In the genomic region with DNA sequence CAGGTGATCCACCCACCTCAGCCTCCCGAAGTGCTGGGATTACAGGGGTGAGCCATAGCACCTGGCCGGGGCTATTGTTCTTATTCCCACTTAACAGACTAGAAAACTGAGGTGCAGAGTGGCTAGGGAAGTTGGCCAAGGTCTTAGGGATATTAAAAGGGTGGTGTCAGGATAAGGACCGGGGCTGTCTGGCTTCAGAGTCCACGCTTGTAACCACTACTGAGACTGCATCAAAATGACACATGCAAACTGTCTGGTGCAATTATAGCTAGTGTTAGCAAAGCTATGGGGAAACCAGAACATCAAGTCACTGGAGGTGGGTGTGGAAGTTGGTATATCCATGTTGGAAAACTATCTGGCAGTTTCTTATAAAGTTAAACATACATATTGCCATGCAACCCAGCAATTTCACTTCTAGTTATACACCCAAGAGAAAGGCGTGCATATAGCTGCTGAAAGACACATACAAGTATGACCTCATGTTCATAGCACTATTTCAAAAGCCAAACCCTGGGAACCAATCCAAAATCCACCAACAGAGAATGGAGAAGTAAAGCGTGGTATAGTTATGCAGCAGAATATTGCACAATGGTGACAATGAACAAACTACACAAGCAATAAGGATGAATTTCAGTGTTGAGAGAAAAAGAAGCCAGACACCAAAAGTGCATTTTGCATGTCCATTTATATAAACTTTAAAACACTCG, we compare ENCODE assay signal across 8 cellular contexts. TPM values are rescaled to one million over a fixed set of nuclear protein-coding genes. Genes with fewer than 3 reads are reported as not detected.
DNase-seq lines count a peak whose midpoint lies in the region; ATAC-seq and TF ChIP-seq lines count a peak whose summit lies in the region.

No MANE protein-coding gene starts in this region.

- no peaks in the 10 kb centered on the region for H3K27me3 ChIP-seq in stomach

- H3K27ac Mint-ChIP-seq in activated naive CD4-positive, alpha-beta T cell treated with anti-CD3 and anti-CD28 coated beads, Interleukin-2, amount 10 ng/mL, durations not matched to agents 7 days and 5 days = no peak overlapping the region

- no peak for TF ChIP-seq CTCF in stomach (IDR thresholded peaks at IDR 0.05)

- ATAC-seq in GM21786 (IDR thresholded peaks at IDR 0.05; ENCODE audit: unreplicated experiment) = no peak

- no peak for TF ChIP-seq POLR2A in stomach (IDR thresholded peaks at IDR 0.05)

- CTCF ChIA-PET in activated naive CD4-positive, alpha-beta T cell treated with anti-CD3 and anti-CD28 coated beads, Interleukin-2, amount 10 ng/mL, durations not matched to agents 7 days and 5 days (lab: Charles Lee) = no interaction called here

- intact Hi-C loops in stomach (cut with DNase I; ENCODE audit: low total_unique reads) = no loop called here

- TF ChIP-seq EP300 in stomach (IDR thresholded peaks at IDR 0.05) = no peak

- no peak overlapping the region for H3K9ac ChIP-seq in SK-N-MC (ENCODE audit: insufficient read length)

- no peak overlapping the region for H3K4me3 ChIP-seq in SK-N-MC
- no peak overlapping the region for H3K4me3 ChIP-seq in stomach

- H3K36me3 Mint-ChIP-seq in activated naive CD4-positive, alpha-beta T cell treated with anti-CD3 and anti-CD28 coated beads, Interleukin-2, amount 10 ng/mL, durations not matched to agents 7 days and 5 days = peaks cover 2% of the 10 kb centered on the region

- DNase-seq in HPDE6-E6E7 (ENCODE audit: extremely low spot score) = peak; percentile 44
- DNase-seq in SK-N-MC (ENCODE audit: low read depth, low spot score) = peak; percentile 58
- peak; percentile 26 for DNase-seq in globus pallidus (ENCODE audit: low spot score)
- peak; percentile 36 for DNase-seq in stomach
- DNase-seq in activated naive CD4-positive, alpha-beta T cell treated with anti-CD3 and anti-CD28 coated beads, Interleukin-2, amount 10 ng/mL, durations not matched to agents 7 days and 5 days = no peak
- DNase-seq in T-helper 9 cell = no peak
- no peak for DNase-seq in islet precursor cell

- H3K4me1 Mint-ChIP-seq in activated naive CD4-positive, alpha-beta T cell treated with anti-CD3 and anti-CD28 coated beads, Interleukin-2, amount 10 ng/mL, durations not matched to agents 7 days and 5 days = peaks cover 25% of the 10 kb centered on the region

- H3K27me3 Mint-ChIP-seq in activated naive CD4-positive, alpha-beta T cell treated with anti-CD3 and anti-CD28 coated beads, Interleukin-2, amount 10 ng/mL, durations not matched to agents 7 days and 5 days = peaks cover 32% of the 10 kb centered on the region

- no peaks in the 10 kb centered on the region for H3K9me3 ChIP-seq in SK-N-MC (ENCODE audit: low read depth, low read length)
- H3K9me3 ChIP-seq in stomach = no peaks in the 10 kb centered on the region

- WGBS in stomach, 5 donors = 57 to 71% (median 68%) methylated on average over 7 of the region's 7 CpGs

- no peak overlapping the region for H3K4me3 Mint-ChIP-seq in activated naive CD4-positive, alpha-beta T cell treated with anti-CD3 and anti-CD28 coated beads, Interleukin-2, amount 10 ng/mL, durations not matched to agents 7 days and 5 days

- no peaks in the 10 kb centered on the region for H3K36me3 ChIP-seq in SK-N-MC (ENCODE audit: insufficient read depth, low read length)
- H3K36me3 ChIP-seq in stomach = no peaks in the 10 kb centered on the region

- H3K9me3 Mint-ChIP-seq in activated naive CD4-positive, alpha-beta T cell treated with anti-CD3 and anti-CD28 coated beads, Interleukin-2, amount 10 ng/mL, durations not matched to agents 7 days and 5 days = peaks cover 6% of the 10 kb centered on the region

- peaks cover 22 to 53% (median 25%) of the 10 kb centered on the region in 4 donors for H3K4me1 ChIP-seq in stomach

- H3K27ac ChIP-seq in SK-N-MC (no peak overlapping the region), stomach (peak overlapping the region in 2 of 5 donors; percentile 49 to 62)

RNA-seq across cellular contexts. Expression of gene EEPD1, which starts 33.9 kb away (rescaled TPM):
- 100 to 1,000 TPM in 1 of 5 donors, 10 to 100 TPM in 4; 14.0 to 134 (median 21.4) TPM for total RNA-seq in stomach
- 10 to 100 TPM; 14.8 to 23.5 (median 17.4) TPM for polyA plus RNA-seq in stomach

Comparison
In these comparisons a context has a peak if more than half of its experiments do, and no peak if none do; other contexts are left out.
1. DNase-seq: peak in HPDE6-E6E7 (single experiment), SK-N-MC (single experiment), globus pallidus (single experiment) and stomach (single experiment); none in activated naive CD4-positive, alpha-beta T cell treated with anti-CD3 and anti-CD28 coated beads, Interleukin-2, amount 10 ng/mL, durations not matched to agents 7 days and 5 days (single experiment), T-helper 9 cell (single experiment) and islet precursor cell (single experiment).